9 cellular contexts compared by ENCODE assay signal in genomic region chr10:14585287-14586193, GRCh38.
DNase-seq lines count a peak whose midpoint lies in the region; ATAC-seq, FAIRE-seq and TF ChIP-seq lines count a peak whose summit lies in the region.
"Had no signal": no experiment of that assay in that cellular context is flagged by ENCODE, and none has a peak within 500 bp of the region (broad histone marks: within the 10 kb centered on the region; RNA-seq: fewer than 3 reads in every experiment).

No MANE protein-coding gene starts in this region.

- SMC1A ChIA-PET in GM12878 (lab: Charles Lee; ENCODE audit: uncharacterized antibody, unreplicated experiment) = interaction anchor here (0.6 kb wide), 1 partner anchor 40 kb away, joined by 3 read pairs; no protein-coding TSS in a partner anchor

- no peaks in the 10 kb centered on the region; the same call in 1 of the 2 replicates for H3K36me3 ChIP-seq in Caco-2 (ENCODE audit: control insufficient read depth, insufficient read depth, low read length)
- H3K36me3 ChIP-seq in MM.1S (replicated peaks; ENCODE audit: insufficient read depth, low read length) = peaks cover 19% of the 10 kb centered on the region
- peaks cover 5 to 8% of the 10 kb centered on the region in 2 experiments; a peak in 3 of 4 replicates for H3K36me3 ChIP-seq in GM12878 (ENCODE audit: control insufficient read depth in 2 of 2, insufficient read depth in 2 of 2, low read length in 1 of 2)
- no peaks in the 10 kb centered on the region for H3K36me3 ChIP-seq in naive thymus-derived CD4-positive, alpha-beta T cell (ENCODE audit: control insufficient read depth in 2 of 3, insufficient read depth in 3 of 3, low read length in 3 of 3)
- H3K36me3 ChIP-seq in esophagus squamous epithelium = no peaks in the 10 kb centered on the region

- peak overlapping the region; percentile 29; the same call in 1 of the 2 replicates for H3K4me2 ChIP-seq in MM.1S (ENCODE audit: low read depth, low read length)
- peak overlapping the region; percentile 45 for H3K4me2 ChIP-seq in GM12878 (ENCODE audit: control insufficient read depth, insufficient read depth)

- H4K20me1 ChIP-seq in MM.1S (ENCODE audit: insufficient read depth, low read length) (peaks cover 21% of the 10 kb centered on the region), GM12878 (ENCODE audit: control insufficient read depth, insufficient read depth) (no peaks in the 10 kb centered on the region)

- no peaks in the 10 kb centered on the region for H3K27me3 Mint-ChIP-seq in Caco-2 (ENCODE audit: insufficient read depth, unreplicated experiment)
- H3K27me3 Mint-ChIP-seq in naive thymus-derived CD4-positive, alpha-beta T cell = no peaks in the 10 kb centered on the region

- peaks cover 77% of the 10 kb centered on the region for H3K4me1 Mint-ChIP-seq in Caco-2 (ENCODE audit: low read depth, unreplicated experiment)
- H3K4me1 Mint-ChIP-seq in naive thymus-derived CD4-positive, alpha-beta T cell = peaks cover 67 to 100% (median 96%) of the 10 kb centered on the region in 7 donors

- WGBS in GM12878 (ENCODE audit: insufficient coverage, insufficient replicate concordance, low lambda C conversion rate, missing lambda C conversion rate) = 58% methylated on average over 15 of the region's 15 CpGs
- 76 to 89% methylated on average over 12 of the region's 15 CpGs for WGBS in esophagus squamous epithelium, 2 donors

- RAD21 ChIA-PET in GM12878 (lab: Charles Lee; ENCODE audit: unreplicated experiment) = no interaction called here

- intact Hi-C loops in Caco-2 (cut with micrococcal nuclease; ENCODE audit: unreplicated experiment) = no loop called here
- intact Hi-C loops in GM12878 (cut with micrococcal nuclease; ENCODE audit: unreplicated experiment) = loop anchor here (5.0 kb wide), 1 partner anchor 62 kb away; no protein-coding TSS in a partner anchor
- intact Hi-C loops in naive thymus-derived CD4-positive, alpha-beta T cell (cut with micrococcal nuclease) = loop anchor here (2.0 to 5.0 kb wide), 4 partner anchors 33 to 252 kb away; partner anchors contain the start of genes CDNF (in 2 of the 2), HSPA14 (in 2 of the 2) and MSANTD7 (in 2 of the 2)
- intact Hi-C loops in esophagus squamous epithelium (cut with DNase I) = no loop called here

- H3K27me3 ChIP-seq in Caco-2 (replicated peaks; ENCODE audit: control insufficient read depth, insufficient read depth, low read length) (no peaks in the 10 kb centered on the region), MM.1S (replicated peaks; ENCODE audit: insufficient read depth, low read length) (no peaks in the 10 kb centered on the region), GM12878 (replicated peaks in 1 of 2; ENCODE audit: control insufficient read depth in 2 of 2, insufficient read depth in 2 of 2, low read length in 1 of 2) (no peaks in the 10 kb centered on the region), esophagus squamous epithelium (no peaks in the 10 kb centered on the region)
- H3K27me3 ChIP-seq in naive thymus-derived CD4-positive, alpha-beta T cell (ENCODE audit: control insufficient read depth in 2 of 2, insufficient read depth in 2 of 2, low read length in 2 of 2) = no peaks in the 10 kb centered on the region

- peaks cover 96% of the 10 kb centered on the region for H3K36me3 Mint-ChIP-seq in Caco-2 (ENCODE audit: insufficient read depth, unreplicated experiment)
- H3K36me3 Mint-ChIP-seq in naive thymus-derived CD4-positive, alpha-beta T cell = peaks cover 0 to 29% (median 0%) of the 10 kb centered on the region in 5 donors

- ATAC-seq in GM12878 = peak; percentile 12
- ATAC-seq in naive thymus-derived CD4-positive, alpha-beta T cell = no peak
- no peak for ATAC-seq in GM18520 (IDR thresholded peaks at IDR 0.05; ENCODE audit: unreplicated experiment)

- no peaks in the 10 kb centered on the region for H3K9me2 ChIP-seq in MM.1S (replicated peaks; ENCODE audit: insufficient read depth, low read length)

- H3K4me1 ChIP-seq in Caco-2 = peaks cover 87% of the 10 kb centered on the region
- H3K4me1 ChIP-seq in MM.1S (ENCODE audit: low read length) = peaks cover 42% of the 10 kb centered on the region
- H3K4me1 ChIP-seq in GM12878 (ENCODE audit: control insufficient read depth, insufficient read depth, low read length) = peaks cover 64% of the 10 kb centered on the region
- H3K4me1 ChIP-seq in naive thymus-derived CD4-positive, alpha-beta T cell (ENCODE audit: control insufficient read depth in 2 of 2, insufficient read depth in 2 of 2, low read length in 2 of 2) = peaks cover 86 to 88% of the 10 kb centered on the region in 2 donors
- H3K4me1 ChIP-seq in esophagus squamous epithelium = peaks cover 7 to 31% (median 8%) of the 10 kb centered on the region in 3 donors

- 0 out of 4 replicates have a peak, but pooled peaks of 1 of the 2 experiments have one; percentile 29 for TF ChIP-seq EP300 in GM12878 (IDR thresholded peaks at IDR 0.05; ENCODE audit: borderline replicate concordance in 1 of 2, control insufficient read depth in 1 of 2, low read depth in 2 of 2, low read length in 2 of 2)

- in situ Hi-C loops in GM12878 (cut with MboI) = no loop called here

- H3K9me3 ChIP-seq in Caco-2 (no peaks in the 10 kb centered on the region), MM.1S (replicated peaks; ENCODE audit: insufficient read depth, low read length) (no peaks in the 10 kb centered on the region), GM12878 (replicated peaks; ENCODE audit: control insufficient read depth, insufficient read depth, low read length) (no peaks in the 10 kb centered on the region; the same call in 2 of the 3 replicates), esophagus squamous epithelium (no peaks in the 10 kb centered on the region)
- H3K9me3 ChIP-seq in naive thymus-derived CD4-positive, alpha-beta T cell (ENCODE audit: control insufficient read depth in 2 of 3, low read length in 3 of 3) = no peaks in the 10 kb centered on the region

- peaks cover 100% of the 10 kb centered on the region for H3K79me2 ChIP-seq in MM.1S (ENCODE audit: low read length)
- peaks cover 80% of the 10 kb centered on the region for H3K79me2 ChIP-seq in GM12878 (ENCODE audit: control insufficient read depth, insufficient read depth, low read length)

- BruUV-seq in Caco-2 (replicated peaks; lab: Mats Ljungman, UMichigan) (no TSS peak), GM12878 (replicated peaks; lab: Mats Ljungman, UMichigan) (no TSS peak)

- H3K27ac ChIP-seq in MM.1S (ENCODE audit: low read length) (peak overlapping the region; percentile 15; the same call in 1 of the 2 replicates), GM12878 (ENCODE audit: control insufficient read depth, insufficient read depth) (peak overlapping the region; percentile 48), esophagus squamous epithelium (no peak overlapping the region)
- peak overlapping the region; percentile 83 for H3K27ac ChIP-seq in naive thymus-derived CD4-positive, alpha-beta T cell (ENCODE audit: low read depth, low read length)

- peaks cover 19% of the 10 kb centered on the region for H3F3A ChIP-seq in MM.1S (ENCODE audit: insufficient read depth, low read length)

- no peak overlapping the region for H3K9ac ChIP-seq in MM.1S (ENCODE audit: low read length)
- no peak overlapping the region for H3K9ac ChIP-seq in GM12878 (ENCODE audit: control insufficient read depth, insufficient read depth, low read length)

- H2AFZ ChIP-seq in MM.1S (ENCODE audit: low read length) (no peak overlapping the region), GM12878 (ENCODE audit: control insufficient read depth, low read depth, low read length) (no peak overlapping the region)

- FAIRE-seq in GM12878 (lab: Jason Lieb, UNC) = no peak

- TF ChIP-seq CTCF in Caco-2 (IDR thresholded peaks at IDR 0.05; ENCODE audit: insufficient read depth in 1 of 2, low read depth in 1 of 2, low read length in 1 of 2, severe bottlenecking in 1 of 2, unreplicated experiment in 1 of 2) (no peak), MM.1S (IDR thresholded peaks at IDR 0.05; ENCODE audit: low read length) (no peak), GM12878 (IDR thresholded peaks at IDR 0.05 in 2 of 3, conservative IDR thresholded peaks at IDR 0.05 in 1 of 3; ENCODE audit: control insufficient read depth in 2 of 3, extremely low read depth in 1 of 3, insufficient read depth in 1 of 3, low read depth in 3 of 3, low read length in 3 of 3) (no peak), esophagus squamous epithelium (IDR thresholded peaks at IDR 0.05) (no peak)

- no peak overlapping the region for H3K4me3 ChIP-seq in Caco-2 (ENCODE audit: low read depth, low read length)
- H3K4me3 ChIP-seq in MM.1S (ENCODE audit: low read length) = no peak overlapping the region
- no peak overlapping the region; the same call in 1 of the 2 replicates for H3K4me3 ChIP-seq in GM12878
- H3K4me3 ChIP-seq in naive thymus-derived CD4-positive, alpha-beta T cell (ENCODE audit: low read length) = no peak overlapping the region
- H3K4me3 ChIP-seq in esophagus squamous epithelium = no peak overlapping the region

- DNase-seq in Caco-2 (no peak), MM.1S (peak; percentile 27), GM12878 (ENCODE audit: low read depth, low spot score) (no peak), NOMO-1 treated with dmso at 0.1 percent for 144 hours (lab: John Stamatoyannopoulos, UW; ENCODE audit: unreplicated experiment) (no peak), esophagus squamous epithelium (lab: John Stamatoyannopoulos, UW) (no peak), HUDEP-2 (lab: John Stamatoyannopoulos, UW; ENCODE audit: unreplicated experiment in 76 of 76) (no peak)
- DNase-seq in naive thymus-derived CD4-positive, alpha-beta T cell = peak in 1 of 9 donors; percentile 8
- DNase-seq: NCI-H2029 had no signal

- no peak for TF ChIP-seq RAD21 in GM12878 (IDR thresholded peaks at IDR 0.05; ENCODE audit: insufficient read depth, low read depth, low read length)

- TF ChIP-seq POLR2A in GM12878 (IDR thresholded peaks at IDR 0.05; ENCODE audit: low read depth, low read length) (0 out of 2 replicates have a peak, but pooled peaks have one; percentile 15), esophagus squamous epithelium (IDR thresholded peaks at IDR 0.05) (no peak)

- no peak overlapping the region for H3K4me3 Mint-ChIP-seq in Caco-2 (ENCODE audit: unreplicated experiment)
- H3K4me3 Mint-ChIP-seq in naive thymus-derived CD4-positive, alpha-beta T cell = peak overlapping the region; percentile 50 to 85 (median 76)

- peaks cover 8% of the 10 kb centered on the region for H3K9me3 Mint-ChIP-seq in Caco-2 (ENCODE audit: unreplicated experiment)
- H3K9me3 Mint-ChIP-seq in naive thymus-derived CD4-positive, alpha-beta T cell = peaks cover 0 to 3% (median 0%) of the 10 kb centered on the region in 11 donors

- H3K27ac Mint-ChIP-seq in Caco-2 (ENCODE audit: unreplicated experiment) = peak overlapping the region; percentile 76
- peak overlapping the region; percentile 96 to 100 (median 99) for H3K27ac Mint-ChIP-seq in naive thymus-derived CD4-positive, alpha-beta T cell

- POLR2A ChIA-PET in Caco-2 (lab: Charles Lee) (no interaction called here), GM12878 (lab: Charles Lee) (no interaction called here)
- POLR2A ChIA-PET in naive thymus-derived CD4-positive, alpha-beta T cell (lab: Charles Lee) = interaction anchor here (0.9 to 20.1 kb wide), 4 partner anchors 8 to 19 kb away, joined by 3 to 429 read pairs (median 4); no protein-coding TSS in a partner anchor

- CTCF ChIA-PET in Caco-2 (lab: Charles Lee) = no interaction called here
- CTCF ChIA-PET in GM12878 (lab: Yijun Ruan, JAX) = interaction anchor here (0.6 kb wide), 2 partner anchors 386 to 543 kb away, joined by 3 read pairs; no protein-coding TSS in a partner anchor
- CTCF ChIA-PET in naive thymus-derived CD4-positive, alpha-beta T cell (lab: Charles Lee) = interaction anchor here (0.6 to 1.0 kb wide), 2 partner anchors 238 to 252 kb away, joined by 3 read pairs; no protein-coding TSS in a partner anchor

Comparison
In these comparisons a context has a peak if more than half of its experiments do, and no peak if none do; other contexts are left out.
1. H3K27ac ChIP-seq: peak in MM.1S (single experiment), GM12878 (single experiment) and naive thymus-derived CD4-positive, alpha-beta T cell (single experiment); none in esophagus squamous epithelium (0 of 4).
2. intact Hi-C loops: an anchor here in GM12878 (5.0 kb wide) and naive thymus-derived CD4-positive, alpha-beta T cell (2.0 to 5.0 kb wide); none called in Caco-2 and esophagus squamous epithelium.